In genomic region chr19:36259211-36259610, GRCh38 we compare ENCODE assay signal across 5 cellular contexts.
"Had no signal": no experiment of that assay in that cellular context is flagged by ENCODE, and none has a peak within 500 bp of the region (broad histone marks: within the 10 kb centered on the region; RNA-seq: fewer than 3 reads in every experiment).

No MANE protein-coding gene starts in this region.

- DNase-seq: GM23248, H9, HCEC 1CT, IMR-90 had no signal

- H3K4me3 ChIP-seq: GM23248, K562 had no signal

- H3K27ac Mint-ChIP-seq: H9 had no signal

- ATAC-seq: K562 had no signal

- H3K27ac ChIP-seq: GM23248 had no signal
